ENCODE assay signal across 1 cellular context in the genomic region with DNA sequence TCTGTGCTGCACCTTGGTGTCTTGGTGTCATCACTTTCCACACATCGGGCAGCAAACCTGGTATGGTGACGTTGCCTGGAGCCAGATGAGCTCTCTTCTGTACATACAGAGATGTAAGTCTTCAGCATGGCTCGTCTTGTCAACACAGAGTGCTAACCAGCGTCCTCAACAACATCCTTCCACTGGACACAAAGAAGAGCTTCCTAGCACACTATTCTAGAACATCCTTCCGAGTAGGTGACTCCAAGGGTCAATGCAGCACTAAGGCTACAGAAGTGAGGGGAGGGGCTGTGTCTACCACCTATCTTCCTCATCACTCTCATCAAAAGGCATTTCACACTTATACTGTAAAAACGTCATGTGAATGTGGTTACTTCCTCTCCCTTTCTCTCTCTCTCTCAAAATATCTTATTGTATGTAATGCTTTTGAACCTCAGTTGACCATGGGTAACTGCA.
TF ChIP-seq lines count a peak whose summit lies in the region.

No MANE protein-coding gene starts in this region.

TF ChIP-seq in H1, 55 proteins besides CTCF, POLR2A, EP300 and RAD21 (continued from another document):
- TF ChIP-seq FOSL1 (IDR thresholded peaks at IDR 0.05; ENCODE audit: insufficient read depth, low read depth, low read length), result no peak
- no peak for TF ChIP-seq RBBP5 (IDR thresholded peaks at IDR 0.05; ENCODE audit: borderline replicate concordance, low read depth, low read length)
- TF ChIP-seq SIRT6 (IDR thresholded peaks at IDR 0.05; ENCODE audit: low read length), result no peak
- TF ChIP-seq SP2 (IDR thresholded peaks at IDR 0.05; ENCODE audit: low read length), result no peak
- TF ChIP-seq CBX5 (IDR thresholded peaks at IDR 0.05; ENCODE audit: low read depth, low read length), result no peak
- no peak for TF ChIP-seq SIN3A (conservative IDR thresholded peaks at IDR 0.05 in 1 of 2, IDR thresholded peaks at IDR 0.05 in 1 of 2; ENCODE audit: low read depth in 1 of 2, low read length in 2 of 2)
- no peak for TF ChIP-seq BCL11A (IDR thresholded peaks at IDR 0.05; ENCODE audit: low read depth in 2 of 2, low read length in 2 of 2)
- TF ChIP-seq GABPA (IDR thresholded peaks at IDR 0.05; ENCODE audit: borderline replicate concordance, insufficient read depth, low read length), result no peak
- no peak for TF ChIP-seq TEAD4 (IDR thresholded peaks at IDR 0.05; ENCODE audit: low read depth, low read length)
